Comparison of ENCODE assay signal across 9 cellular contexts in genomic region chr4:180449395-180449956, GRCh38.
DNase-seq lines count a peak whose midpoint lies in the region; ATAC-seq, FAIRE-seq and TF ChIP-seq lines count a peak whose summit lies in the region.
"Had no signal": no experiment of that assay in that cellular context is flagged by ENCODE, and none has a peak within 500 bp of the region (broad histone marks: within the 10 kb centered on the region; RNA-seq: fewer than 3 reads in every experiment).

No MANE protein-coding gene starts in this region.

- H3K36me3 Mint-ChIP-seq in progenitor cell of endocrine pancreas (ENCODE audit: insufficient read depth) = no peaks in the 10 kb centered on the region

- H3K4me3 Mint-ChIP-seq in progenitor cell of endocrine pancreas (ENCODE audit: low read depth) = peak overlapping the region; percentile 44
- H3K4me3 Mint-ChIP-seq: stimulated activated naive CD8-positive, alpha-beta T cell treated with anti-CD3 and anti-CD28 coated beads, Interleukin-15, Interleukin-2, amounts not matched to agents 100 ng/mL and 50 ng/mL, for 24 hours had no signal

- no peaks in the 10 kb centered on the region for H3K27me3 Mint-ChIP-seq in progenitor cell of endocrine pancreas
- H3K27me3 Mint-ChIP-seq: stimulated activated naive CD8-positive, alpha-beta T cell treated with anti-CD3 and anti-CD28 coated beads, Interleukin-15, Interleukin-2, amounts not matched to agents 100 ng/mL and 50 ng/mL, for 24 hours had no signal

- H3K4me1 Mint-ChIP-seq in progenitor cell of endocrine pancreas (ENCODE audit: low read depth) = peaks cover 2% of the 10 kb centered on the region

- CTCF ChIA-PET in HEK293 (lab: Yijun Ruan, JAX) = interaction anchor here (0.6 to 4.4 kb wide), 11 partner anchors 12 to 352 kb away, joined by 3 to 21 read pairs (median 3); no protein-coding TSS in a partner anchor

- H3K27me3 ChIP-seq in gastroesophageal sphincter = no peaks in the 10 kb centered on the region

- peak overlapping the region; percentile 25 for H3K4me3 ChIP-seq in HEK293 (ENCODE audit: low read depth, low read length)
- H3K4me3 ChIP-seq in gastroesophageal sphincter = no peak overlapping the region
- H3K4me3 ChIP-seq in coronary artery = no peak overlapping the region

- no peaks in the 10 kb centered on the region for H3K4me1 ChIP-seq in HEK293 (ENCODE audit: control insufficient read depth, insufficient read depth, low read length)
- no peaks in the 10 kb centered on the region for H3K4me1 ChIP-seq in gastroesophageal sphincter

- H3K27ac Mint-ChIP-seq in progenitor cell of endocrine pancreas = no peak overlapping the region
- H3K27ac Mint-ChIP-seq: stimulated activated naive CD8-positive, alpha-beta T cell treated with anti-CD3 and anti-CD28 coated beads, Interleukin-15, Interleukin-2, amounts not matched to agents 100 ng/mL and 50 ng/mL, for 24 hours had no signal

- 35 to 42% methylated on average over 4 to 6 of the region's 6 CpGs for WGBS in gastroesophageal sphincter (ENCODE audit: low coverage in 1 of 2), 2 donors

- no peak overlapping the region for H3K27ac ChIP-seq in HEK293 (ENCODE audit: extremely low read depth, low read depth, low read length)
- H3K27ac ChIP-seq in gastroesophageal sphincter = no peak overlapping the region
- H3K27ac ChIP-seq in coronary artery = no peak overlapping the region

- ATAC-seq in gastroesophageal sphincter = no peak

- TF ChIP-seq POLR2A in gastroesophageal sphincter (IDR thresholded peaks at IDR 0.05) = no peak

- DNase-seq in NCI-H2081 (lab: John Stamatoyannopoulos, UW) (peak; percentile 68 to 86), astrocyte of the hippocampus (ENCODE audit: low read depth, low spot score) (peak; percentile 43), progenitor cell of endocrine pancreas (ENCODE audit: low spot score, unreplicated experiment) (no peak), coronary artery (ENCODE audit: low spot score) (no peak), middle frontal gyrus (ENCODE audit: extremely low spot score, low spot score) (no peak)

- H3K9me3 ChIP-seq in HEK293 (ENCODE audit: control insufficient read depth, insufficient read depth, low read depth, low read length) = no peaks in the 10 kb centered on the region
- H3K9me3 ChIP-seq in gastroesophageal sphincter = no peaks in the 10 kb centered on the region

- no peak for TF ChIP-seq EP300 in gastroesophageal sphincter (IDR thresholded peaks at IDR 0.05)

- H3K9me3 Mint-ChIP-seq in progenitor cell of endocrine pancreas (ENCODE audit: low read depth) = no peaks in the 10 kb centered on the region
- H3K9me3 Mint-ChIP-seq: stimulated activated naive CD8-positive, alpha-beta T cell treated with anti-CD3 and anti-CD28 coated beads, Interleukin-15, Interleukin-2, amounts not matched to agents 100 ng/mL and 50 ng/mL, for 24 hours had no signal

- FAIRE-seq in G401.6 (lab: Jason Lieb, UNC) = peak; percentile 64

- POLR2A ChIA-PET in HEK293 (lab: Yijun Ruan, JAX) = no interaction called here

- H3K36me3 ChIP-seq in HEK293 (ENCODE audit: control insufficient read depth in 2 of 2, insufficient read depth in 1 of 2, low read length in 2 of 2) (no peaks in the 10 kb centered on the region), gastroesophageal sphincter (no peaks in the 10 kb centered on the region)

- TF ChIP-seq CTCF in HEK293 (tag by site-specific recombination; IDR thresholded peaks at IDR 0.05) = 0 out of 2 replicates have a peak, but pooled peaks have one; percentile 13
- TF ChIP-seq CTCF in progenitor cell of endocrine pancreas (IDR thresholded peaks at IDR 0.05; ENCODE audit: unreplicated experiment) = peak; percentile 71
- no peak for TF ChIP-seq CTCF in gastroesophageal sphincter (IDR thresholded peaks at IDR 0.05)
- no peak for TF ChIP-seq CTCF in coronary artery (IDR thresholded peaks at IDR 0.05)

TF ChIP-seq in HEK293, 187 proteins besides CTCF, POLR2A, EP300 and RAD21:
- no peak for TF ChIP-seq PRDM4 (tag by site-specific recombination; IDR thresholded peaks at IDR 0.05)
- TF ChIP-seq TRIM28 (IDR thresholded peaks at IDR 0.05; ENCODE audit: borderline replicate concordance, low read length) = no peak
- TF ChIP-seq ZNF654 (tag by site-specific recombination; IDR thresholded peaks at IDR 0.05; ENCODE audit: low read depth) = peak; percentile 56
- TF ChIP-seq ZBTB8A (tag by site-specific recombination; IDR thresholded peaks at IDR 0.05) = no peak
- no peak for TF ChIP-seq BCL11A (tag by site-specific recombination; IDR thresholded peaks at IDR 0.05; ENCODE audit: low read depth)
- TF ChIP-seq GLIS1 (tag by site-specific recombination; IDR thresholded peaks at IDR 0.05) = no peak
- no peak for TF ChIP-seq YY1 (tag by site-specific recombination; IDR thresholded peaks at IDR 0.05)
- peak; percentile 49; the same call in 1 of the 2 replicates for TF ChIP-seq ZNF660 (tag by site-specific recombination; IDR thresholded peaks at IDR 0.05)
- peak; percentile 60 for TF ChIP-seq ZNF335 (tag by site-specific recombination; conservative IDR thresholded peaks at IDR 0.05)
- no peak for TF ChIP-seq SP2 (tag by site-specific recombination; IDR thresholded peaks at IDR 0.05)
- TF ChIP-seq ZNF514 (tag by site-specific recombination; IDR thresholded peaks at IDR 0.05) = no peak
- TF ChIP-seq ZNF518A (tag by site-specific recombination; conservative IDR thresholded peaks at IDR 0.05; ENCODE audit: low read depth) = peak; percentile 69
- TF ChIP-seq ZNF350 (tag by site-specific recombination; IDR thresholded peaks at IDR 0.05) = no peak
TF ChIP-seq in HEK293: peak in this region for 4.

Comparison
In these comparisons a context has a peak if more than half of its experiments do, and no peak if none do; other contexts are left out.
1. CTCF ChIP-seq: peak in HEK293 (single experiment) and progenitor cell of endocrine pancreas (single experiment); none in gastroesophageal sphincter (0 of 4) and coronary artery (single experiment).
2. DNase-seq: peak in NCI-H2081 (2 of 2) and astrocyte of the hippocampus (single experiment); none in progenitor cell of endocrine pancreas (single experiment), coronary artery (single experiment) and middle frontal gyrus (single experiment).